1 cellular context compared by ENCODE assay signal in genomic region chr6:35728663-35729348, GRCh38.
TF ChIP-seq lines count a peak whose summit lies in the region.

No MANE protein-coding gene starts in this region.

TF ChIP-seq in HepG2, 621 proteins besides CTCF, POLR2A, EP300 and RAD21 (continued from another document and continues in another):
- TF ChIP-seq ZNF383 (CRISPR knock-in tag; IDR thresholded peaks at IDR 0.05; ENCODE audit: borderline replicate concordance) (no peak), TARDBP (CRISPR knock-in tag; IDR thresholded peaks at IDR 0.05) (no peak; the same call in 1 of the 2 replicates), JUND (CRISPR knock-in tag; IDR thresholded peaks at IDR 0.05) (no peak), ATF7 (IDR thresholded peaks at IDR 0.05) (no peak), ATF7 (CRISPR knock-in tag; IDR thresholded peaks at IDR 0.05) (no peak), ZNF12 (CRISPR knock-in tag; IDR thresholded peaks at IDR 0.05) (no peak), RBM22 (optimal IDR thresholded peaks at IDR 0.05; ENCODE audit: low read length) (no peak), MXI1 (IDR thresholded peaks at IDR 0.05; ENCODE audit: borderline replicate concordance, low read depth, low read length) (no peak), ZNF280D (CRISPR knock-in tag; IDR thresholded peaks at IDR 0.05) (no peak), ZNF276 (CRISPR knock-in tag; IDR thresholded peaks at IDR 0.05; ENCODE audit: low read depth) (peak; percentile 43; the same call in 1 of the 2 replicates), SP2 (CRISPR knock-in tag; IDR thresholded peaks at IDR 0.05) (no peak), ZNF616 (CRISPR knock-in tag; IDR thresholded peaks at IDR 0.05; ENCODE audit: low read depth) (0 out of 2 replicates have a peak, but pooled peaks have one; percentile 44), CHD4 (IDR thresholded peaks at IDR 0.05; ENCODE audit: borderline replicate concordance, low read length) (no peak), RXRB (CRISPR knock-in tag; IDR thresholded peaks at IDR 0.05; ENCODE audit: borderline replicate concordance) (no peak), ZSCAN25 (CRISPR knock-in tag; IDR thresholded peaks at IDR 0.05) (no peak), SMC3 (IDR thresholded peaks at IDR 0.05; ENCODE audit: low read length) (no peak), AGO1 (IDR thresholded peaks at IDR 0.05; ENCODE audit: low read depth, low read length, poor library complexity, severe bottlenecking) (no peak), SRSF1 (optimal IDR thresholded peaks at IDR 0.05; ENCODE audit: low read depth, low read length) (no peak), CSRNP1 (CRISPR knock-in tag; IDR thresholded peaks at IDR 0.05) (no peak), LRRFIP1 (CRISPR knock-in tag; conservative IDR thresholded peaks at IDR 0.05) (no peak), MYC (CRISPR knock-in tag; IDR thresholded peaks at IDR 0.05; ENCODE audit: borderline replicate concordance) (no peak), PHF5A (CRISPR knock-in tag; IDR thresholded peaks at IDR 0.05; ENCODE audit: low read depth, unreplicated experiment) (no peak), SSRP1 (CRISPR knock-in tag; IDR thresholded peaks at IDR 0.05) (no peak), AGO2 (optimal IDR thresholded peaks at IDR 0.05; ENCODE audit: low read depth, low read length) (no peak), ZNF33A (CRISPR knock-in tag; IDR thresholded peaks at IDR 0.05; ENCODE audit: borderline replicate concordance) (no peak), CREBL2 (CRISPR knock-in tag; IDR thresholded peaks at IDR 0.05; ENCODE audit: borderline replicate concordance) (no peak), GATAD1 (CRISPR knock-in tag; IDR thresholded peaks at IDR 0.05) (no peak), KDM2A (CRISPR knock-in tag; IDR thresholded peaks at IDR 0.05; ENCODE audit: borderline replicate concordance, low read depth) (no peak), GABPB1 (CRISPR knock-in tag; IDR thresholded peaks at IDR 0.05) (0 out of 2 replicates have a peak, but pooled peaks have one; percentile 24), HOXA5 (CRISPR knock-in tag; IDR thresholded peaks at IDR 0.05) (no peak), ZNF337 (CRISPR knock-in tag; IDR thresholded peaks at IDR 0.05; ENCODE audit: borderline replicate concordance, low read depth) (no peak), PHF20 (CRISPR knock-in tag; IDR thresholded peaks at IDR 0.05) (no peak), SMARCC2 (IDR thresholded peaks at IDR 0.05) (no peak), GMEB1 (CRISPR knock-in tag; IDR thresholded peaks at IDR 0.05; ENCODE audit: borderline replicate concordance) (no peak), ZBTB14 (CRISPR knock-in tag; IDR thresholded peaks at IDR 0.05) (no peak), ZNF710 (CRISPR knock-in tag; IDR thresholded peaks at IDR 0.05; ENCODE audit: borderline replicate concordance) (0 out of 2 replicates have a peak, but pooled peaks have one; percentile 48), SOX6 (IDR thresholded peaks at IDR 0.05) (no peak), SOX6 (CRISPR knock-in tag; IDR thresholded peaks at IDR 0.05) (peak; percentile 18; the same call in 1 of the 2 replicates), FUBP1 (CRISPR knock-in tag; IDR thresholded peaks at IDR 0.05; ENCODE audit: borderline replicate concordance) (no peak), ZNF501 (CRISPR knock-in tag; IDR thresholded peaks at IDR 0.05) (no peak), ZNF703 (CRISPR knock-in tag; IDR thresholded peaks at IDR 0.05; ENCODE audit: borderline replicate concordance) (no peak), ZNF691 (CRISPR knock-in tag; IDR thresholded peaks at IDR 0.05; ENCODE audit: borderline replicate concordance, low read depth) (no peak), DDIT3 (CRISPR knock-in tag; IDR thresholded peaks at IDR 0.05) (no peak), HIVEP1 (CRISPR knock-in tag; IDR thresholded peaks at IDR 0.05) (no peak), ZSCAN31 (CRISPR knock-in tag; IDR thresholded peaks at IDR 0.05; ENCODE audit: low read depth) (no peak), CC2D1A (CRISPR knock-in tag; IDR thresholded peaks at IDR 0.05) (no peak), ZNF891 (CRISPR knock-in tag; IDR thresholded peaks at IDR 0.05) (0 out of 2 replicates have a peak, but pooled peaks have one; percentile 84), ZFY (CRISPR knock-in tag; IDR thresholded peaks at IDR 0.05) (peak; percentile 32; the same call in 1 of the 2 replicates), ZC3H4 (CRISPR knock-in tag; IDR thresholded peaks at IDR 0.05; ENCODE audit: borderline replicate concordance) (no peak)
